15 cellular contexts compared by ENCODE assay signal in genomic region chr17:57544834-57545463, GRCh38.
A peak's percentile ranks its signal among the peaks of the same experiment; 100 is the strongest.
DNase-seq lines count a peak whose midpoint lies in the region; ATAC-seq and TF ChIP-seq lines count a peak whose summit lies in the region.
"Had no signal": no experiment of that assay in that cellular context is flagged by ENCODE, and none has a peak within 500 bp of the region (broad histone marks: within the 10 kb centered on the region; RNA-seq: fewer than 3 reads in every experiment).

No MANE protein-coding gene starts in this region.

- no peak for TF ChIP-seq CTCF in mucosa of descending colon (IDR thresholded peaks at IDR 0.05)

- no peaks in the 10 kb centered on the region for H3K27me3 Mint-ChIP-seq in T-cell
- H3K27me3 Mint-ChIP-seq: activated CD4-positive, alpha-beta memory T cell treated with anti-CD3 and anti-CD28 coated beads, Interleukin-2, amount 10 ng/mL, durations not matched to agents 7 days and 5 days; stimulated activated naive CD8-positive, alpha-beta T cell treated with anti-CD3 and anti-CD28 coated beads, Interleukin-15, Interleukin-2, amounts not matched to agents 100 ng/mL and 50 ng/mL, for 24 hours had no signal

- POLR2A ChIA-PET in T-cell (lab: Charles Lee): no interaction called here

- no peaks in the 10 kb centered on the region for H3K36me3 ChIP-seq in mucosa of descending colon (ENCODE audit: low read depth)
- no peaks in the 10 kb centered on the region for H3K36me3 ChIP-seq in H7 (replicated peaks; ENCODE audit: control insufficient read depth, insufficient read depth, low read length)

- intact Hi-C loops in mucosa of descending colon (cut with DNase I, micrococcal nuclease): no loop called here

- no peaks in the 10 kb centered on the region for H3K27me3 ChIP-seq in H7 (ENCODE audit: control insufficient read depth, insufficient read depth, low read length)

- H3K9me3 Mint-ChIP-seq in T-cell: no peaks in the 10 kb centered on the region
- H3K9me3 Mint-ChIP-seq: activated CD4-positive, alpha-beta memory T cell treated with anti-CD3 and anti-CD28 coated beads, Interleukin-2, amount 10 ng/mL, durations not matched to agents 7 days and 5 days; stimulated activated naive CD8-positive, alpha-beta T cell treated with anti-CD3 and anti-CD28 coated beads, Interleukin-15, Interleukin-2, amounts not matched to agents 100 ng/mL and 50 ng/mL, for 24 hours had no signal

- H3K36me3 Mint-ChIP-seq in T-cell: peaks cover 6% of the 10 kb centered on the region

- no peak overlapping the region for H3K27ac Mint-ChIP-seq in T-cell
- H3K27ac Mint-ChIP-seq: activated CD4-positive, alpha-beta memory T cell treated with anti-CD3 and anti-CD28 coated beads, Interleukin-2, amount 10 ng/mL, durations not matched to agents 7 days and 5 days; stimulated activated naive CD8-positive, alpha-beta T cell treated with anti-CD3 and anti-CD28 coated beads, Interleukin-15, Interleukin-2, amounts not matched to agents 100 ng/mL and 50 ng/mL, for 24 hours had no signal

- peaks cover 44 to 65% (median 49%) of the 10 kb centered on the region in 3 donors for H3K4me1 Mint-ChIP-seq in T-cell

- DNase-seq in DMS79 treated with DMSO at 0.1 percent for 48 hours (lab: John Stamatoyannopoulos, UW) (peak; percentile 66), NCI-H146 treated with DMSO at 0.1 percent for 48 hours (lab: John Stamatoyannopoulos, UW; ENCODE audit: unreplicated experiment) (peak; percentile 45), NCI-H82 treated with DMSO at 0.1 percent for 48 hours (lab: John Stamatoyannopoulos, UW; ENCODE audit: unreplicated experiment) (peak; percentile 84), mucosa of descending colon (no peak), H7 (no peak), T-cell (no peak)
- DNase-seq in activated naive CD4-positive, alpha-beta T cell treated with anti-CD3 and anti-CD28 coated beads, Interleukin-2, amount 50 U/mL, for 16 hours: no peak
- no peak for DNase-seq in activated effector memory CD4-positive, alpha-beta T cell treated with anti-CD3 and anti-CD28 coated beads, Interleukin-2, amount 50 U/mL, for 16 hours
- DNase-seq: activated CD4-positive, alpha-beta memory T cell treated with anti-CD3 and anti-CD28 coated beads, Interleukin-2, amount 10 ng/mL, durations not matched to agents 7 days and 5 days; aorta; NCI-H1048; nucleus accumbens; T-helper 9 cell had no signal

- no peak overlapping the region for H3K4me3 Mint-ChIP-seq in T-cell
- H3K4me3 Mint-ChIP-seq: activated CD4-positive, alpha-beta memory T cell treated with anti-CD3 and anti-CD28 coated beads, Interleukin-2, amount 10 ng/mL, durations not matched to agents 7 days and 5 days; stimulated activated naive CD8-positive, alpha-beta T cell treated with anti-CD3 and anti-CD28 coated beads, Interleukin-15, Interleukin-2, amounts not matched to agents 100 ng/mL and 50 ng/mL, for 24 hours had no signal

- CTCF ChIA-PET in T-cell (lab: Charles Lee): no interaction called here

- H3K9me3 ChIP-seq in mucosa of descending colon: no peaks in the 10 kb centered on the region

- ATAC-seq in mucosa of descending colon (peak; percentile 32), T-cell (replicated peaks in 1 of 4) (no peak)

- H3K4me3 ChIP-seq in mucosa of descending colon: no peak overlapping the region
- no peak overlapping the region for H3K4me3 ChIP-seq in H7 (ENCODE audit: insufficient read depth, low read depth, low read length)
- H3K4me3 ChIP-seq: skin epidermis had no signal

- no peaks in the 10 kb centered on the region for H3K4me1 ChIP-seq in mucosa of descending colon (ENCODE audit: low read depth)

Comparison
In these comparisons a context has a peak if more than half of its experiments do, and no peak if none do; other contexts are left out.
1. DNase-seq: peak in DMS79 treated with DMSO at 0.1 percent for 48 hours (single experiment), NCI-H146 treated with DMSO at 0.1 percent for 48 hours (single experiment) and NCI-H82 treated with DMSO at 0.1 percent for 48 hours (single experiment); none in mucosa of descending colon (0 of 3), activated naive CD4-positive, alpha-beta T cell treated with anti-CD3 and anti-CD28 coated beads, Interleukin-2, amount 50 U/mL, for 16 hours (single experiment), H7 (single experiment), activated effector memory CD4-positive, alpha-beta T cell treated with anti-CD3 and anti-CD28 coated beads, Interleukin-2, amount 50 U/mL, for 16 hours (single experiment) and T-cell (0 of 34).